In the genomic region with DNA sequence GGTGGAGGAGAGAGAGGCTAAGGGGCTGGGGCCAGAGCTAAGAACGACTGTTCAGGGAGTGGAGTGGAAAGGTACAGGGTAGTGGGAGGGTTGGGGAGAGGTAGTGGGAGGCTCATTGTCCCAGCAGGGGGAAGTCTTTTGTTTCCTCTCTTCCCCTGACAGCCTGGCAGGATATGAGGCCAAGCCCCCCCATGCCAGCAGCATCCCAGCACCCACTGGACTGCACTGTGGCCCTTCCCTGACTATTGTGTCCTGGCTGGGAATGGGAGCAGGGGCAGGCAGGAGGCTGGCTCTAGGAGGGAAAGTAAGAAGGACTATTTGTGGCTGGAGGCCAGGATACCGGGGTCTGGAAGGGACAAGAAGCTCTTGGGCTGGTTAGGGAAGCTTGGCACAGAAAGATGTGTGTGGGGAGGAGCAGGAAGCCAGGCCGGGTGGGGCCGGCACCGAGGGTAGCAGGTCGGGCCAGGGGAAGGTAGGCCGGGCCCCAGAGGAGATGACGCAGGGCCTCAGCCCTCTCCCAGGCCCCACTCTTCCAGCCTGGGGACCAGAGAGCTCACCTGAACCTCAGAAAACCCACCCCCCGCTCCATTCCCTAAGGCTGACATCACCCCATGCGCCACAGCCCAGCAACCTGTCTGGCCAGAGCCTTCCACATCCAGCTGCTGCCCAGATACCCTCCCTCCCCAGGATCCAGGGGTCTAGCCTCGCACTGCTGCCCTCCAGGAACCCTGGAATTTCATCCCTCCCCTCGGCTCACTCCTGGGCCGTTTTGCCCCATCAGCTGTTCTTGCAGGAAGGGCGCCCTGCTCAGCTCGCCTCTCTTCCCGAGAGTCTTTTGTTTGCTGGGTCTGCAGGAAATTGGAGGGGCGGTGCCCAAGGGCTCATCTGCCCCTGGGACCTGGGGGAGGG, we compare ENCODE assay signal across 1 cellular context.
TF ChIP-seq lines count a peak whose summit lies in the region.

No MANE protein-coding gene starts in this region.

TF ChIP-seq in WTC11, 78 proteins besides CTCF, POLR2A, EP300 and RAD21 (continued from another document):
- TF ChIP-seq AFF4 (CRISPR knock-in tag; IDR thresholded peaks at IDR 0.05; ENCODE audit: borderline replicate concordance) (no peak), TEAD1 (CRISPR knock-in tag; IDR thresholded peaks at IDR 0.05) (peak; percentile 74; the same call in 1 of the 2 replicates), ZSCAN18 (CRISPR knock-in tag; IDR thresholded peaks at IDR 0.05) (no peak)
